ENCODE assay signal across 13 cellular contexts in the genomic region with DNA sequence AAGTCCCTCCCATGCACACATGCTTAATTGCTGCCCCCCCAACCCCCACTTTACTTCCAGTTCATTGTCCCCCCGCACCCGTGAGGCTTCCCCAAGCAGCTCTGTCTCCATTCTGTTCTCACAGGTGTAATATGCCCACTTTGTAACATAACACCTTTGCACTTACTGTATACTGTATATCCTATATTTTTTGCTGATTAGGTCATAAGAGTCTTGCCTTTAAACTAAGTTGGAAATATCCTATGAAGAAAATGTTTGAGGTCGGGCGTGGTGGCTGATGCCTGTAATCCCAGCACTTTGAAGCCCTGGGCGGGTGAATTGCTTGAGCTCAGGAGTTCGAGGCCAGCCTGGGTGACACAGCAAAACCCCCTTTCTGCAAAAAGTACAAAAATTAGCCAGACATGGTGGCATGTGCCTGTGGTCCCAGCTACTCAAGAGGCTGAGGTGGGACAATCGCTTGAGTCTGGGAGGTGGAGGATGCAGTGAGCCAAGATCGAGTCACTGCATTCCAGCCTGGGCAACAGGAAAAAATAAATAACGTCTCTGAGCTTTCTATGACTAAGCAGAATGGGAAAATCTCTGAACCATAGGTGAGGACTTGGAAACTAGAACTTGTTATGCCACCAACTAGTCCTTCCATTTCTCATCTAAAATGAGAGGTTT.
DNase-seq lines count a peak whose midpoint lies in the region; ATAC-seq, FAIRE-seq and TF ChIP-seq lines count a peak whose summit lies in the region.
"Had no signal": no experiment of that assay in that cellular context is flagged by ENCODE, and none has a peak within 500 bp of the region (broad histone marks: within the 10 kb centered on the region; RNA-seq: fewer than 3 reads in every experiment).

No MANE protein-coding gene starts in this region.

- WGBS in A549 (ENCODE audit: missing lambda C conversion rate): 57% methylated on average over 9 of the region's 9 CpGs

- no peak for TF ChIP-seq CTCF in A549 (IDR thresholded peaks at IDR 0.05)
- no peak for TF ChIP-seq CTCF in RWPE1 (conservative IDR thresholded peaks at IDR 0.05; ENCODE audit: low read depth)
- TF ChIP-seq CTCF in fibroblast of lung (conservative IDR thresholded peaks at IDR 0.05 in 1 of 2, IDR thresholded peaks at IDR 0.05 in 1 of 2; ENCODE audit: low read depth in 1 of 2, low read length in 2 of 2): no peak

- no peak for TF ChIP-seq EP300 in A549 (IDR thresholded peaks at IDR 0.05)

- no peaks in the 10 kb centered on the region for H4K20me1 ChIP-seq in fibroblast of lung (ENCODE audit: control insufficient read depth, extremely low read depth, insufficient read depth, low read length)

- POLR2A ChIA-PET in A549 (lab: Yijun Ruan, JAX): no interaction called here
- POLR2A ChIA-PET in RWPE1 (lab: Yijun Ruan, JAX; ENCODE audit: low non-redundant PET): no interaction called here

- H3K36me3 ChIP-seq in fibroblast of lung (ENCODE audit: control insufficient read depth, insufficient read depth, low read length): no peaks in the 10 kb centered on the region

- CTCF ChIA-PET in A549 (lab: Yijun Ruan, JAX): interaction anchor here (0.8 to 16.2 kb wide), 6 partner anchors 8 to 492 kb away, joined by 3 to 259 read pairs (median 4); no protein-coding TSS in a partner anchor
- CTCF ChIA-PET in RWPE1 (lab: Yijun Ruan, JAX): no interaction called here

- H2AFZ ChIP-seq in fibroblast of lung (ENCODE audit: low read length): no peak overlapping the region
- H2AFZ ChIP-seq: PC-9 had no signal

- no peaks in the 10 kb centered on the region for H3K9me3 ChIP-seq in A549
- no peaks in the 10 kb centered on the region for H3K9me3 ChIP-seq in fibroblast of lung (ENCODE audit: control insufficient read depth, insufficient read depth, low read depth, low read length)

- peak overlapping the region; percentile 24 to 77 for H3K27ac ChIP-seq in A549
- H3K27ac ChIP-seq in RWPE1: peak overlapping the region; percentile 6; the same call in 1 of the 2 replicates
- peak overlapping the region; percentile 47 for H3K27ac ChIP-seq in fibroblast of lung (ENCODE audit: insufficient read depth, low read length)
- H3K27ac ChIP-seq: PC-9 had no signal

- H3K27me3 ChIP-seq in fibroblast of lung (ENCODE audit: control insufficient read depth, insufficient read depth, low read length): no peaks in the 10 kb centered on the region
- H3K27me3 ChIP-seq: dorsolateral prefrontal cortex had no signal

- H3K4me2 ChIP-seq in A549 (peak overlapping the region; percentile 41), fibroblast of lung (ENCODE audit: extremely low read depth, insufficient read depth, low read length) (no peak overlapping the region)
- H3K4me2 ChIP-seq: PC-9 had no signal

- ATAC-seq in A549 (peak in 1 of 2 experiments; percentile 70; a peak in 3 of 6 replicates), HG03196 (IDR thresholded peaks at IDR 0.05; ENCODE audit: unreplicated experiment) (no peak)

- H3K9ac ChIP-seq in fibroblast of lung (ENCODE audit: insufficient read depth, low read length): no peak overlapping the region

- DNase-seq in A549 (ENCODE audit: low read depth in 1 of 2, low spot score in 1 of 2) (peak in 1 of 2 experiments; percentile 50), ELR (ENCODE audit: low read depth) (peak; percentile 86), RWPE1 (ENCODE audit: low spot score) (no peak), fibroblast of lung (ENCODE audit: low read depth in 2 of 2) (peak in 1 of 2 donors; percentile 41), Ammon's horn (ENCODE audit: low spot score) (no peak), NCI-H1417 (lab: John Stamatoyannopoulos, UW) (no peak), AML-193 (lab: John Stamatoyannopoulos, UW) (no peak)
- DNase-seq: activated CD4-positive, alpha-beta T cell treated with anti-CD3 and anti-CD28 coated beads, Interleukin-2, amount 50 U/mL, for 48 hours; dorsolateral prefrontal cortex; glutamatergic neuron; PC-9; stimulated activated CD4-positive, alpha-beta T cell treated with anti-CD3 and anti-CD28 coated beads, Interleukin-4, amount 100 ng/mL, for 24 hours had no signal

- no peak for TF ChIP-seq RAD21 in A549 (conservative IDR thresholded peaks at IDR 0.05 in 1 of 2, IDR thresholded peaks at IDR 0.05 in 1 of 2)

- H3K4me1 ChIP-seq in A549 (peaks cover 16% of the 10 kb centered on the region), fibroblast of lung (ENCODE audit: control insufficient read depth, extremely low read depth, insufficient read depth, low read length) (peaks cover 5% of the 10 kb centered on the region)

- H3K4me3 ChIP-seq in A549 (no peak overlapping the region), fibroblast of lung (replicated peaks in 1 of 4; ENCODE audit: control extremely low read depth in 1 of 4, insufficient read depth in 1 of 4, low read depth in 3 of 4, low read length in 4 of 4) (no peak overlapping the region)
- H3K4me3 ChIP-seq: dorsolateral prefrontal cortex, PC-9 had no signal

- no peak for TF ChIP-seq POLR2A in A549 (IDR thresholded peaks at IDR 0.05; ENCODE audit: low read length)

- FAIRE-seq in A549 (lab: Jason Lieb, UNC): no peak

- H3K79me2 ChIP-seq in fibroblast of lung (ENCODE audit: control insufficient read depth, insufficient read depth, low read length): no peaks in the 10 kb centered on the region

TF ChIP-seq in A549, 52 proteins besides CTCF, POLR2A, EP300 and RAD21:
- TF ChIP-seq CBX2 (IDR thresholded peaks at IDR 0.05; ENCODE audit: borderline replicate concordance, low read depth): no peak
- TF ChIP-seq FOSL2 (IDR thresholded peaks at IDR 0.05): no peak
- peak; percentile 4; the same call in 1 of the 2 replicates for TF ChIP-seq FOSL2 (CRISPR knock-in tag; IDR thresholded peaks at IDR 0.05)
- TF ChIP-seq NFE2L2 (conservative IDR thresholded peaks at IDR 0.05; ENCODE audit: low read length): 0 out of 2 replicates have a peak, but pooled peaks have one; percentile 40
- TF ChIP-seq MAFK (IDR thresholded peaks at IDR 0.05; ENCODE audit: partially characterized antibody): peak; percentile 71
- TF ChIP-seq RFX5 (IDR thresholded peaks at IDR 0.05): no peak
- TF ChIP-seq KDM1A (IDR thresholded peaks at IDR 0.05; ENCODE audit: low read depth): no peak
- TF ChIP-seq RNF2 (IDR thresholded peaks at IDR 0.05; ENCODE audit: borderline replicate concordance, low read depth): no peak
